ENCODE assay signal across 14 cellular contexts in the genomic region with DNA sequence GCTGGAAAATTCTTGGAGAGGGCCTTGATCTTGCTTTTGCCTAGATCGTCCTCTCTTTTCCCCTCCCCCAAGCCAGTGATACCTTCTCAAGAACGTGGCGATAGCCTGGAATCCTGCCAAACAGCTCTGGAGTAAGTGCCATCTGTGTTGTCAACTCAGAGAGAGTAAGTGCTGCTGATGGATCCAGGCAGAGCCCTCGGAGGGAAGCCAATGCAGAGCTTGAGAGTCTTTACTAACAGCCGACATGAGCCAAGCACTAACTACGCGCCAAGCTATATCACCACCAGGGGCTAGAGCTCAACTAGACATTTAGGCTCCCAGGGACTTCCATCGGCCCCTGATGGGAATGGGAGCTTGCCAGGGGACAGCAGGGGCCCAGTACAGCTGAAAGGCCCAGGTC. TPM values are rescaled to one million over a fixed set of nuclear protein-coding genes. Genes with fewer than 3 reads are reported as not detected.
DNase-seq lines count a peak whose midpoint lies in the region; ATAC-seq and TF ChIP-seq lines count a peak whose summit lies in the region.
"Had no signal": no experiment of that assay in that cellular context is flagged by ENCODE, and none has a peak within 500 bp of the region (broad histone marks: within the 10 kb centered on the region; RNA-seq: fewer than 3 reads in every experiment).

No MANE protein-coding gene starts in this region.

- peak overlapping the region in 5 of 6 donors; percentile 10 to 98 (median 44) for H3K27ac Mint-ChIP-seq in naive B cell

- peak; percentile 38 for DNase-seq in DMS53 (lab: John Stamatoyannopoulos, UW)
- no peak for DNase-seq in DMS53 treated with DMSO at 0.1 percent for 48 hours (lab: John Stamatoyannopoulos, UW; ENCODE audit: unreplicated experiment)
- DNase-seq in NCI-H2029 (lab: John Stamatoyannopoulos, UW), result peak; percentile 81
- DNase-seq in WERI-Rb-1, result peak; percentile 88
- no peak for DNase-seq in naive B cell
- no peak for DNase-seq in HT-29 (ENCODE audit: low spot score)
- no peak for DNase-seq in central memory CD4-positive, alpha-beta T cell
- no peak for DNase-seq in anterior cingulate cortex (lab: John Stamatoyannopoulos, UW)
- DNase-seq: activated CD8-positive, alpha-beta memory T cell treated with anti-CD3 and anti-CD28 coated beads, Interleukin-2, amount 50 U/mL, for 48 hours; amniotic stem cell; DMS153; effector memory CD8-positive, alpha-beta T cell; stimulated activated CD4-positive, alpha-beta T cell treated with anti-CD3 and anti-CD28 coated beads, Interleukin-4, amount 100 ng/mL, for 1 hour had no signal

- H3K4me3 ChIP-seq in WERI-Rb-1 (ENCODE audit: low read depth, low read length), result no peak overlapping the region

- no peak for ATAC-seq in naive B cell (ENCODE audit: low read depth in 2 of 2)
- ATAC-seq: effector memory CD8-positive, alpha-beta T cell had no signal

- H3K27me3 ChIP-seq in WERI-Rb-1 (ENCODE audit: insufficient read depth, low read depth, severe bottlenecking), result no peaks in the 10 kb centered on the region

- no peaks in the 10 kb centered on the region for H3K36me3 ChIP-seq in WERI-Rb-1

- H3K4me3 Mint-ChIP-seq in naive B cell, result no peak overlapping the region
- H3K4me3 Mint-ChIP-seq: effector memory CD8-positive, alpha-beta T cell had no signal

- H3K9me3 Mint-ChIP-seq in naive B cell, result no peaks in the 10 kb centered on the region
- H3K9me3 Mint-ChIP-seq: effector memory CD8-positive, alpha-beta T cell had no signal

- peak; percentile 32; the same call in 1 of the 2 replicates for TF ChIP-seq CTCF in WERI-Rb-1 (IDR thresholded peaks at IDR 0.05; ENCODE audit: low read depth, low read length)

- H3K27ac ChIP-seq in WERI-Rb-1, result peak overlapping the region; percentile 53
- H3K27ac ChIP-seq: 22Rv1 had no signal

- no peaks in the 10 kb centered on the region for H3K9me3 ChIP-seq in WERI-Rb-1 (ENCODE audit: severe bottlenecking)

- H3K36me3 Mint-ChIP-seq in naive B cell, result peaks cover 0 to 6% of the 10 kb centered on the region in 2 donors

- no peaks in the 10 kb centered on the region for H3K27me3 Mint-ChIP-seq in naive B cell
- H3K27me3 Mint-ChIP-seq: effector memory CD8-positive, alpha-beta T cell had no signal

- H3K4me1 Mint-ChIP-seq in naive B cell, result peaks cover 66 to 97% (median 92%) of the 10 kb centered on the region in 3 donors

RNA-seq across cellular contexts. Expression of gene RAPGEF1, which starts 17.6 kb away (rescaled TPM):
- polyA plus RNA-seq in naive B cell (ENCODE audit: low read depth in 6 of 6), result 10 to 100 TPM in 2 of 6 donors, 1 to 10 TPM in 4; 3.4 to 21.1 (median 7.9) TPM
- 15.7 and 15.8 TPM in 2 replicates for total RNA-seq in HT-29 (2014; rRNA removed; shearing (Covaris generic))

Comparison
In these comparisons a context has a peak if more than half of its experiments do, and no peak if none do; other contexts are left out.
1. DNase-seq: peak in DMS53 (single experiment), NCI-H2029 (single experiment) and WERI-Rb-1 (single experiment); none in DMS53 treated with DMSO at 0.1 percent for 48 hours (single experiment), naive B cell (single experiment), HT-29 (single experiment), central memory CD4-positive, alpha-beta T cell (single experiment) and anterior cingulate cortex (0 of 58).